ENCODE assay signal across 9 cellular contexts in genomic region chr1:234617986-234618725, GRCh38. TPM values are rescaled to one million over a fixed set of nuclear protein-coding genes. Genes with fewer than 3 reads are reported as not detected.
DNase-seq lines count a peak whose midpoint lies in the region; ATAC-seq, FAIRE-seq and TF ChIP-seq lines count a peak whose summit lies in the region.
"Had no signal": no experiment of that assay in that cellular context is flagged by ENCODE, and none has a peak within 500 bp of the region (broad histone marks: within the 10 kb centered on the region; RNA-seq: fewer than 3 reads in every experiment).

No MANE protein-coding gene starts in this region.

- intact Hi-C loops in psoas muscle (cut with DNase I), result loop anchor here in 1 of 2 donors (5.0 kb wide), 1 partner anchor 64 kb away; no protein-coding TSS in a partner anchor
- intact Hi-C loops in testis (cut with DNase I; ENCODE audit: low total_unique reads), result loop anchor here (10.0 kb wide), 1 partner anchor 357 kb away; no protein-coding TSS in a partner anchor

- TF ChIP-seq CTCF in fibroblast of lung (conservative IDR thresholded peaks at IDR 0.05 in 1 of 2, IDR thresholded peaks at IDR 0.05 in 1 of 2; ENCODE audit: low read depth in 1 of 2, low read length in 2 of 2) (no peak), psoas muscle (IDR thresholded peaks at IDR 0.05) (no peak), testis (IDR thresholded peaks at IDR 0.05) (no peak)

- TF ChIP-seq POLR2A in testis (IDR thresholded peaks at IDR 0.05), result no peak

- H3K4me2 ChIP-seq in fibroblast of lung (ENCODE audit: extremely low read depth, insufficient read depth, low read length), result peak overlapping the region; percentile 58

- H4K20me1 ChIP-seq in fibroblast of lung (ENCODE audit: control insufficient read depth, extremely low read depth, insufficient read depth, low read length), result no peaks in the 10 kb centered on the region

- WGBS in psoas muscle, 3 donors, result 24 to 37% (median 25%) methylated on average over 7 of the region's 7 CpGs
- 65 to 68% methylated on average over 7 of the region's 7 CpGs for WGBS in testis, 2 donors

- H3K4me1 ChIP-seq in fibroblast of lung (ENCODE audit: control insufficient read depth, extremely low read depth, insufficient read depth, low read length), result peaks cover 29% of the 10 kb centered on the region
- peaks cover 67% of the 10 kb centered on the region for H3K4me1 ChIP-seq in psoas muscle
- H3K4me1 ChIP-seq in testis, result peaks cover 23% of the 10 kb centered on the region

- H3K27ac ChIP-seq in fibroblast of lung (ENCODE audit: insufficient read depth, low read length), result peak overlapping the region; percentile 90
- H3K27ac ChIP-seq in psoas muscle, result peak overlapping the region; percentile 70
- peak overlapping the region in 1 of 2 donors; percentile 66 for H3K27ac ChIP-seq in testis

- H3K9me3 ChIP-seq in fibroblast of lung (ENCODE audit: control insufficient read depth, insufficient read depth, low read depth, low read length) (no peaks in the 10 kb centered on the region), psoas muscle (no peaks in the 10 kb centered on the region), testis (no peaks in the 10 kb centered on the region)

- peak overlapping the region; percentile 16 for H2AFZ ChIP-seq in fibroblast of lung (ENCODE audit: low read length)

- FAIRE-seq in G401.6 (lab: Jason Lieb, UNC), result peak; percentile 97
- FAIRE-seq: GM12892 had no signal

- peak in 2 of 4 donors; percentile 4 to 19 for ATAC-seq in psoas muscle

- H3K36me3 ChIP-seq in fibroblast of lung (ENCODE audit: control insufficient read depth, insufficient read depth, low read length), result no peaks in the 10 kb centered on the region
- no peaks in the 10 kb centered on the region for H3K36me3 ChIP-seq in psoas muscle (ENCODE audit: insufficient read depth in 1 of 2, low read depth in 1 of 2)
- no peaks in the 10 kb centered on the region for H3K36me3 ChIP-seq in testis (ENCODE audit: low read depth, missing control alignments)

- H3K4me3 ChIP-seq in fibroblast of lung (replicated peaks in 1 of 4; ENCODE audit: control extremely low read depth in 1 of 4, insufficient read depth in 1 of 4, low read depth in 3 of 4, low read length in 4 of 4), result no peak overlapping the region
- peak overlapping the region; percentile 1 for H3K4me3 ChIP-seq in psoas muscle
- H3K4me3 ChIP-seq in testis, result no peak overlapping the region

- H3K79me2 ChIP-seq in fibroblast of lung (ENCODE audit: control insufficient read depth, insufficient read depth, low read length), result no peaks in the 10 kb centered on the region

- H3K27me3 ChIP-seq in fibroblast of lung (ENCODE audit: control insufficient read depth, insufficient read depth, low read length), result no peaks in the 10 kb centered on the region
- H3K27me3 ChIP-seq in psoas muscle (ENCODE audit: insufficient read depth in 3 of 3, low read length in 2 of 3), result no peaks in the 10 kb centered on the region
- H3K27me3 ChIP-seq in testis, result no peaks in the 10 kb centered on the region

- DNase-seq in NCI-H446 (lab: John Stamatoyannopoulos, UW) (peak; percentile 65 to 88), fibroblast of lung (ENCODE audit: low read depth in 2 of 2) (peak; percentile 89 to 93), psoas muscle (no peak), testis (no peak), GOT3 (lab: John Stamatoyannopoulos, UW) (no peak), hippocampal formation (lab: John Stamatoyannopoulos, UW) (no peak), CD1c-positive myeloid dendritic cell (ENCODE audit: extremely low spot score) (no peak)

- peak overlapping the region; percentile 39 for H3K9ac ChIP-seq in fibroblast of lung (ENCODE audit: insufficient read depth, low read length)

RNA-seq across cellular contexts. Expression of gene IRF2BP2, which starts 8.2 kb away (rescaled TPM):
- total RNA-seq in fibroblast of lung (71.8 and 113 TPM in 2 replicates), psoas muscle (100 to 1,000 TPM in 1 of 4 donors, 10 to 100 TPM in 3; 73.4 to 116 (median 87.8) TPM), testis (10 to 100 TPM; 82.0 to 96.6 TPM)
- polyA plus RNA-seq in fibroblast of lung (17.8 and 28.2 TPM in 2 replicates), psoas muscle (10 to 100 TPM; 53.6 to 63.6 (median 56.4) TPM), testis (ENCODE audit: insufficient read depth, low read depth, low replicate concordance) (100 TPM)
- 28.9 and 44.7 TPM in 2 replicates for polyA plus RNA-seq in fibroblast of lung (2012)
- 38.6 and 48.1 TPM in 2 replicates for polyA minus RNA-seq in fibroblast of lung (ENCODE audit: low replicate concordance)

Comparison
In these comparisons a context has a peak if more than half of its experiments do, and no peak if none do; other contexts are left out.
1. DNase-seq: peak in NCI-H446 (2 of 2) and fibroblast of lung (2 of 2); none in psoas muscle (0 of 2), testis (single experiment), GOT3 (single experiment), hippocampal formation (0 of 2) and CD1c-positive myeloid dendritic cell (single experiment).